ENCODE assay signal across 2 cellular contexts in genomic region chr22:27204280-27204679, GRCh38.
TF ChIP-seq lines count a peak whose summit lies in the region.

No MANE protein-coding gene starts in this region.

TF ChIP-seq in A549, 52 proteins besides CTCF, POLR2A, EP300 and RAD21:
- no peak for TF ChIP-seq HDAC2 (IDR thresholded peaks at IDR 0.05)
- no peak for TF ChIP-seq JUN (IDR thresholded peaks at IDR 0.05)
- no peak for TF ChIP-seq HES2 (IDR thresholded peaks at IDR 0.05)
- no peak for TF ChIP-seq RFX5 (IDR thresholded peaks at IDR 0.05)

TF ChIP-seq in IMR-90, 13 proteins besides CTCF, POLR2A, EP300 and RAD21:
- TF ChIP-seq USF2 (IDR thresholded peaks at IDR 0.05; ENCODE audit: low read depth, low read length) (no peak), RCOR1 (IDR thresholded peaks at IDR 0.05; ENCODE audit: insufficient replicate concordance, low read length) (no peak), FOS (IDR thresholded peaks at IDR 0.05; ENCODE audit: low read depth, low read length) (no peak), MAFK (IDR thresholded peaks at IDR 0.05; ENCODE audit: low read depth, low read length) (no peak), CEBPB (IDR thresholded peaks at IDR 0.05; ENCODE audit: low read depth, low read length) (no peak), MAZ (IDR thresholded peaks at IDR 0.05; ENCODE audit: borderline replicate concordance, low read depth, low read length) (no peak), NFE2L2 (IDR thresholded peaks at IDR 0.05; ENCODE audit: low read depth, low read length) (no peak), RFX5 (IDR thresholded peaks at IDR 0.05; ENCODE audit: low read depth, low read length) (no peak)
TF ChIP-seq in IMR-90: peak in this region for 0.
